15 cellular contexts compared by ENCODE assay signal in genomic region chr6:167177271-167177670, GRCh38. TPM values are rescaled to one million over a fixed set of nuclear protein-coding genes. Genes with fewer than 3 reads are reported as not detected.
"Had no signal": no experiment of that assay in that cellular context is flagged by ENCODE, and none has a peak within 500 bp of the region (broad histone marks: within the 10 kb centered on the region; RNA-seq: fewer than 3 reads in every experiment).

No MANE protein-coding gene starts in this region.

RNA-seq across cellular contexts. Expression of gene GPR31, which starts 19.5 kb away (rescaled TPM):
- total RNA-seq: activated B cell treated with CpG ODN at 0.5 μM for 24 hours; activated CD4-positive, alpha-beta memory T cell treated with anti-CD3 and anti-CD28 coated beads for 36 hours; activated CD4-positive, alpha-beta memory T cell treated with anti-CD3 and anti-CD28 coated beads, Interleukin-2, amount 10 ng/mL, durations not matched to agents 7 days and 5 days; activated CD4-positive, alpha-beta T cell treated with anti-CD3 and anti-CD28 coated beads for 36 hours; activated CD4-positive, alpha-beta T cell treated with anti-CD3 and anti-CD28 coated beads, Interleukin-2, amount 10 ng/mL, durations not matched to agents 24 days and 14 days; activated CD4-positive, alpha-beta T cell treated with anti-CD3 and anti-CD28 coated beads, Interleukin-2, amount 10 ng/mL, durations not matched to agents 7 days and 5 days; activated CD8-positive, alpha-beta memory T cell treated with anti-CD3 and anti-CD28 coated beads for 36 hours; activated CD8-positive, alpha-beta memory T cell treated with anti-CD3 and anti-CD28 coated beads, Interleukin-2, amount 10 ng/mL, durations not matched to agents 7 days and 5 days; activated CD8-positive, alpha-beta T cell treated with anti-CD3 and anti-CD28 coated beads for 36 hours; activated CD8-positive, alpha-beta T cell treated with anti-CD3 and anti-CD28 coated beads, Interleukin-2, amount 10 ng/mL, durations not matched to agents 7 days and 5 days; T-cell; T-helper 1 cell treated with Interleukin-12 subunit alpha and Interleukin-12 subunit beta and Interleukin-4 antibody, amounts not matched to agents 30 ng/mL and 1 ng/mL, for 36 hours; T-helper 17 cell; T-helper 2 cell treated with Interferon-gamma antibody and Interleukin-4, amounts not matched to agents 100 ng/mL and 5 ng/mL, for 36 hours; WTC11 had no signal

RNA-seq across cellular contexts. Expression of gene CCR6, which starts 54.4 kb away (rescaled TPM):
- total RNA-seq: activated CD4-positive, alpha-beta T cell treated with anti-CD3 and anti-CD28 coated beads, Interleukin-2, amount 10 ng/mL, durations not matched to agents 24 days and 14 days; T-helper 2 cell treated with Interferon-gamma antibody and Interleukin-4, amounts not matched to agents 100 ng/mL and 5 ng/mL, for 36 hours; WTC11 had no signal
